ENCODE assay signal across 8 cellular contexts in genomic region chr19:19490247-19490968, GRCh38.
A peak's percentile ranks its signal among the peaks of the same experiment; 100 is the strongest.
DNase-seq lines count a peak whose midpoint lies in the region; ATAC-seq and TF ChIP-seq lines count a peak whose summit lies in the region.

No MANE protein-coding gene starts in this region.

- H3K36me3 ChIP-seq in muscle layer of duodenum (ENCODE audit: control insufficient read depth in 1 of 2, insufficient read depth in 2 of 2, low read length in 2 of 2): peaks cover 17 to 38% of the 10 kb centered on the region in 2 donors

- no peaks in the 10 kb centered on the region for H3K27me3 ChIP-seq in muscle layer of duodenum (ENCODE audit: low read depth, low read length)

- no peak overlapping the region for H3K4me3 ChIP-seq in muscle layer of duodenum (ENCODE audit: low read depth in 1 of 2, low read length in 2 of 2)

- H3K9me3 ChIP-seq in muscle layer of duodenum (ENCODE audit: control insufficient read depth in 1 of 2, low read length in 2 of 2): no peaks in the 10 kb centered on the region

- H3K4me1 ChIP-seq in muscle layer of duodenum (ENCODE audit: control insufficient read depth in 1 of 2, insufficient read depth in 2 of 2, low read length in 2 of 2): peaks cover 19 to 21% of the 10 kb centered on the region in 2 donors

- peak; percentile 40 for DNase-seq in DMS 273 treated with DMSO at 0.1 percent for 48 hours (lab: John Stamatoyannopoulos, UW)
- peak; percentile 98 for DNase-seq in HuH-7.5 (ENCODE audit: low spot score)
- peak; percentile 27 for DNase-seq in OCI-M2 (lab: John Stamatoyannopoulos, UW; ENCODE audit: unreplicated experiment)
- peak; percentile 81 for DNase-seq in activated T-cell treated with anti-CD3 and anti-CD28 coated beads, Interleukin-2, amount 50 U/mL, for 1 hour
- peak; percentile 85 to 92 for DNase-seq in erythroblast (lab: John Stamatoyannopoulos, UW)
- DNase-seq in stimulated activated CD8-positive, alpha-beta memory T cell treated with anti-CD3 and anti-CD28 coated beads, Interleukin-4, amount 100 ng/mL, for 4 hours (ENCODE audit: low read depth in 2 of 2, low spot score in 1 of 2): peak; percentile 52 to 77

- ATAC-seq in HG03025 (IDR thresholded peaks at IDR 0.05; ENCODE audit: low FRiP score, unreplicated experiment): no peak

- no peak for TF ChIP-seq POLR2A in erythroblast (IDR thresholded peaks at IDR 0.05; ENCODE audit: low read length)

- H3K27ac ChIP-seq in muscle layer of duodenum (ENCODE audit: low read length): peak overlapping the region; percentile 49

Comparison
In these comparisons a context has a peak if more than half of its experiments do, and no peak if none do; other contexts are left out.
1. DNase-seq: peak in every context shown above with its lines; median percentile 98 in HuH-7.5; 88 in erythroblast; 81 in activated T-cell treated with anti-CD3 and anti-CD28 coated beads, Interleukin-2, amount 50 U/mL, for 1 hour; 64 in stimulated activated CD8-positive, alpha-beta memory T cell treated with anti-CD3 and anti-CD28 coated beads, Interleukin-4, amount 100 ng/mL, for 4 hours; 40 in DMS 273 treated with DMSO at 0.1 percent for 48 hours; 27 in OCI-M2.